Comparison of ENCODE assay signal across 23 cellular contexts in genomic region chr6:93828553-93828952, GRCh38.
"Had no signal": no experiment of that assay in that cellular context is flagged by ENCODE, and none has a peak within 500 bp of the region (broad histone marks: within the 10 kb centered on the region; RNA-seq: fewer than 3 reads in every experiment).

No MANE protein-coding gene starts in this region.

- DNase-seq: IMR-90, Karpas-422, KG1, MG63, NCI-H1092, NCI-H1436, NCI-H187, NCI-H2029, NCI-H2081 treated with DMSO at 0.1 percent for 48 hours, NCI-H2171, NCI-H226, NCI-H446, NCI-H510A, NCI-H524 treated with DMSO at 0.1 percent for 48 hours, NCI-H69, NCI-H774, Right ventricle myocardium superior, RPMI8226, SIG-M5 had no signal

- H3K4me3 ChIP-seq: MG63, SJSA1, SK-N-MC had no signal

- H3K9me3 ChIP-seq: MG63 had no signal

- H3K27ac ChIP-seq: SJSA1, SK-N-MC had no signal

- H3K27me3 ChIP-seq: MG63, SJSA1 had no signal

- H3K36me3 ChIP-seq: MG63, SJSA1 had no signal

- FAIRE-seq: HepG2, RCC 7860 had no signal

- H3K4me1 ChIP-seq: SJSA1 had no signal
